ENCODE assay signal across 11 cellular contexts in genomic region chr17:1375615-1376014, GRCh38. TPM values are rescaled to one million over a fixed set of nuclear protein-coding genes. Genes with fewer than 3 reads are reported as not detected.
DNase-seq lines count a peak whose midpoint lies in the region; ATAC-seq and TF ChIP-seq lines count a peak whose summit lies in the region.
"Had no signal": no experiment of that assay in that cellular context is flagged by ENCODE, and none has a peak within 500 bp of the region (broad histone marks: within the 10 kb centered on the region; RNA-seq: fewer than 3 reads in every experiment).

No MANE protein-coding gene starts in this region.

- H2AFZ ChIP-seq in OCI-LY7 (ENCODE audit: low read length), result no peak overlapping the region

- ATAC-seq in effector memory CD8-positive, alpha-beta T cell (replicated peaks), result peak; percentile 76
- no peak for ATAC-seq in HG03342 (IDR thresholded peaks at IDR 0.05; ENCODE audit: unreplicated experiment)
- ATAC-seq: pancreas had no signal

- H4K20me1 ChIP-seq in DOHH2 (ENCODE audit: control insufficient read depth, insufficient read depth, low read depth, low read length), result peaks cover 90% of the 10 kb centered on the region
- H4K20me1 ChIP-seq in OCI-LY7 (ENCODE audit: insufficient read depth, low read length), result peaks cover 72% of the 10 kb centered on the region

- H3K27me3 ChIP-seq in DOHH2 (ENCODE audit: control insufficient read depth, low read length), result no peaks in the 10 kb centered on the region
- H3K27me3 ChIP-seq: pancreas had no signal

- H3K4me3 ChIP-seq in DOHH2 (ENCODE audit: low read length), result peak overlapping the region; percentile 11; the same call in 1 of the 2 replicates
- H3K4me3 ChIP-seq in OCI-LY7 (ENCODE audit: low read depth, low read length, poor library complexity, severe bottlenecking), result no peak overlapping the region
- H3K4me3 ChIP-seq in retinal pigment epithelial cell (ENCODE audit: low read length), result no peak overlapping the region
- H3K4me3 ChIP-seq: pancreas had no signal

- intact Hi-C loops in OCI-LY7 (cut with micrococcal nuclease; ENCODE audit: unreplicated experiment), result no loop called here

- H3K27ac ChIP-seq in DOHH2 (ENCODE audit: low read depth, low read length) (0 out of 2 replicates have a peak overlapping the region, but pooled peaks have one; percentile 13), OCI-LY7 (ENCODE audit: low read depth, low read length, poor library complexity, severe bottlenecking) (peak overlapping the region; percentile 32)
- H3K27ac ChIP-seq: pancreas had no signal

- peaks cover 35% of the 10 kb centered on the region for H3K36me3 Mint-ChIP-seq in effector memory CD8-positive, alpha-beta T cell (ENCODE audit: insufficient read depth)

- BruUV-seq in OCI-LY7 (replicated peaks; lab: Mats Ljungman, UMichigan), result no TSS peak

- no peaks in the 10 kb centered on the region for H3K27me3 Mint-ChIP-seq in effector memory CD8-positive, alpha-beta T cell

- peaks cover 65 to 79% of the 10 kb centered on the region in 2 donors for H3K4me1 Mint-ChIP-seq in effector memory CD8-positive, alpha-beta T cell (ENCODE audit: low read depth in 2 of 2)

- peak overlapping the region; percentile 36 to 65 for H3K4me3 Mint-ChIP-seq in effector memory CD8-positive, alpha-beta T cell

- TF ChIP-seq CTCF in DOHH2 (IDR thresholded peaks at IDR 0.05; ENCODE audit: low read depth, low read length, poor library complexity, severe bottlenecking) (no peak), OCI-LY7 (conservative IDR thresholded peaks at IDR 0.05; ENCODE audit: low read length) (no peak), retinal pigment epithelial cell (conservative IDR thresholded peaks at IDR 0.05; ENCODE audit: low read depth, low read length) (no peak)

- DNase-seq in OCI-LY7 (ENCODE audit: low spot score) (no peak), retinal pigment epithelial cell (ENCODE audit: low read depth) (peak; percentile 52), NCI-H146 (lab: John Stamatoyannopoulos, UW) (no peak), DMS 273 treated with DMSO at 0.1 percent for 48 hours (lab: John Stamatoyannopoulos, UW) (no peak)
- peak in 1 of 3 experiments; percentile 20 for DNase-seq in effector memory CD8-positive, alpha-beta T cell
- DNase-seq: caudate nucleus, NCI-H1092, NCI-H748 treated with DMSO at 0.1 percent for 48 hours, pancreas had no signal

- no peaks in the 10 kb centered on the region for H3K9me3 Mint-ChIP-seq in effector memory CD8-positive, alpha-beta T cell

- peaks cover 93% of the 10 kb centered on the region for H3K36me3 ChIP-seq in DOHH2 (ENCODE audit: control insufficient read depth, low read length)
- peaks cover 96% of the 10 kb centered on the region for H3K36me3 ChIP-seq in OCI-LY7 (ENCODE audit: insufficient read depth, low read length)
- H3K36me3 ChIP-seq: pancreas had no signal

- H3K9me2 ChIP-seq in DOHH2 (replicated peaks; ENCODE audit: control insufficient read depth, low read length), result no peaks in the 10 kb centered on the region
- no peaks in the 10 kb centered on the region for H3K9me2 ChIP-seq in OCI-LY7 (ENCODE audit: insufficient read depth, low read length)

- H3K79me2 ChIP-seq in DOHH2 (ENCODE audit: control insufficient read depth, low read length), result peaks cover 100% of the 10 kb centered on the region
- peaks cover 100% of the 10 kb centered on the region for H3K79me2 ChIP-seq in OCI-LY7 (ENCODE audit: insufficient read depth, low read depth, low read length)

- CTCF ChIA-PET in OCI-LY7 (lab: Charles Lee; ENCODE audit: unreplicated experiment), result no interaction called here

- peak overlapping the region; percentile 40 to 82 for H3K27ac Mint-ChIP-seq in effector memory CD8-positive, alpha-beta T cell

- no peaks in the 10 kb centered on the region for H3K9me3 ChIP-seq in DOHH2 (ENCODE audit: control insufficient read depth, insufficient read depth, low read length)
- H3K9me3 ChIP-seq in OCI-LY7 (ENCODE audit: low read length), result no peaks in the 10 kb centered on the region
- H3K9me3 ChIP-seq: pancreas had no signal

- H3K4me2 ChIP-seq in DOHH2 (ENCODE audit: low read length) (peak overlapping the region; percentile 17), OCI-LY7 (ENCODE audit: low read length) (peak overlapping the region; percentile 63)

- H3K4me1 ChIP-seq in DOHH2 (ENCODE audit: control insufficient read depth, low read length) (peaks cover 86% of the 10 kb centered on the region), OCI-LY7 (ENCODE audit: insufficient read depth, low read length, poor library complexity, severe bottlenecking) (peaks cover 84% of the 10 kb centered on the region)

- POLR2A ChIA-PET in OCI-LY7 (lab: Charles Lee), result interaction anchor here (2.0 kb wide), 1 partner anchor 10 kb away, joined by 12 read pairs; no protein-coding TSS in a partner anchor

- peaks cover 36% of the 10 kb centered on the region for H3F3A ChIP-seq in DOHH2 (ENCODE audit: control insufficient read depth, insufficient read depth)

RNA-seq across cellular contexts. Expression of gene YWHAE, which starts 24.4 kb away (rescaled TPM):
- total RNA-seq in OCI-LY7 (2014; rRNA removed; shearing (Covaris generic)), result 267 and 467 TPM in 2 replicates
- 646 and 654 TPM in 2 replicates for total RNA-seq in OCI-LY7 (2022)
